Comparison of ENCODE assay signal across 12 cellular contexts in the genomic region with DNA sequence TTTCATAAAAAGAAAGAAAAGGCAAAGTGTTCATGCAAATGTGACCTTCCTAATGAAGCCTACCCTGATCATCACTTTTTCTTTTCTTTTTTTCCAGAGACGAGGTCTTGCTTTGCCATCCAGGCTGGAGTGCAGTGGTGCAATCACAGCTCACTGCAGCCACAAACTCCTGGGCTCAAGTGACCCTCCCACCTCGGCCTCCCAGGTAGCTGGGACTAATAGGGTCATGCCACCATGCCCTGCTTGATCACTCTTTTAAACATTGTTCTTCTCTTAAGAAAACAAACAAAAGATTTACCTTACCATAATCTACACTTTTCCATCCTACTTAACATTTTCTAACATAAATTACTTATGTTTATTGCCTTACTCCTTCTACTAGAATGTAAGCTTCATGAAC. TPM values are rescaled to one million over a fixed set of nuclear protein-coding genes. Genes with fewer than 3 reads are reported as not detected.
A peak's percentile ranks its signal among the peaks of the same experiment; 100 is the strongest.
DNase-seq lines count a peak whose midpoint lies in the region; ATAC-seq lines count a peak whose summit lies in the region.
"Had no signal": no experiment of that assay in that cellular context is flagged by ENCODE, and none has a peak within 500 bp of the region (broad histone marks: within the 10 kb centered on the region; RNA-seq: fewer than 3 reads in every experiment).

No MANE protein-coding gene starts in this region.

- no peak for DNase-seq in activated T-cell treated with anti-CD3 and anti-CD28 coated beads, Interleukin-2, amount 50 U/mL, for 72 hours
- DNase-seq in activated T-cell treated with anti-CD3 and anti-CD28 coated beads, Interleukin-2, amount 50 U/mL, for 24 hours = no peak
- DNase-seq in left lobe of liver (ENCODE audit: low spot score) (peak; percentile 54), naive B cell (no peak), NCI-H345 treated with DMSO at 0.1 percent for 48 hours (lab: John Stamatoyannopoulos, UW; ENCODE audit: unreplicated experiment) (no peak), NCI-H146 (lab: John Stamatoyannopoulos, UW) (no peak)
- DNase-seq in stimulated activated naive CD8-positive, alpha-beta T cell treated with anti-CD3 and anti-CD28 coated beads, Interleukin-15, Interleukin-2, amounts not matched to agents 100 U/mL and 50 U/mL, for 24 hours = no peak
- DNase-seq: AML-193; Caco-2; CD4-positive, alpha-beta T cell; H9 had no signal

- no peaks in the 10 kb centered on the region for H3K27me3 Mint-ChIP-seq in activated T-cell treated with anti-CD3 and anti-CD28 coated beads, Interleukin-2, amount 50 U/mL, for 72 hours (ENCODE audit: low read depth)
- no peaks in the 10 kb centered on the region for H3K27me3 Mint-ChIP-seq in activated T-cell treated with anti-CD3 and anti-CD28 coated beads, Interleukin-2, amount 50 U/mL, for 24 hours
- no peaks in the 10 kb centered on the region for H3K27me3 Mint-ChIP-seq in naive B cell
- H3K27me3 Mint-ChIP-seq: CD4-positive, alpha-beta T cell had no signal

- no peaks in the 10 kb centered on the region for H3K9me3 Mint-ChIP-seq in activated T-cell treated with anti-CD3 and anti-CD28 coated beads, Interleukin-2, amount 50 U/mL, for 72 hours
- H3K9me3 Mint-ChIP-seq in activated T-cell treated with anti-CD3 and anti-CD28 coated beads, Interleukin-2, amount 50 U/mL, for 24 hours = no peaks in the 10 kb centered on the region
- H3K9me3 Mint-ChIP-seq in naive B cell = no peaks in the 10 kb centered on the region
- H3K9me3 Mint-ChIP-seq: CD4-positive, alpha-beta T cell; H9 had no signal

- no peak overlapping the region for H3K4me3 Mint-ChIP-seq in activated T-cell treated with anti-CD3 and anti-CD28 coated beads, Interleukin-2, amount 50 U/mL, for 72 hours
- H3K4me3 Mint-ChIP-seq in activated T-cell treated with anti-CD3 and anti-CD28 coated beads, Interleukin-2, amount 50 U/mL, for 24 hours = no peak overlapping the region
- H3K4me3 Mint-ChIP-seq in naive B cell = peak overlapping the region in 3 of 8 donors; percentile 25 to 54 (median 53)
- H3K4me3 Mint-ChIP-seq: CD4-positive, alpha-beta T cell; H9 had no signal

- no peaks in the 10 kb centered on the region for H3K4me1 Mint-ChIP-seq in activated T-cell treated with anti-CD3 and anti-CD28 coated beads, Interleukin-2, amount 50 U/mL, for 72 hours (ENCODE audit: low read depth)
- no peaks in the 10 kb centered on the region for H3K4me1 Mint-ChIP-seq in activated T-cell treated with anti-CD3 and anti-CD28 coated beads, Interleukin-2, amount 50 U/mL, for 24 hours (ENCODE audit: low read depth)
- peaks cover 13 to 26% (median 15%) of the 10 kb centered on the region in 3 donors for H3K4me1 Mint-ChIP-seq in naive B cell
- H3K4me1 Mint-ChIP-seq: H9 had no signal

- no peak for ATAC-seq in activated T-cell treated with anti-CD3 and anti-CD28 coated beads, Interleukin-2, amount 50 U/mL, for 72 hours (replicated peaks in 1 of 2)
- ATAC-seq in left lobe of liver = peak; percentile 45
- no peak for ATAC-seq in naive B cell (ENCODE audit: low read depth in 2 of 2)
- ATAC-seq in stimulated activated naive CD8-positive, alpha-beta T cell treated with anti-CD3 and anti-CD28 coated beads, Interleukin-15, Interleukin-2, amounts not matched to agents 100 U/mL and 50 U/mL, for 24 hours = no peak
- ATAC-seq: A549 had no signal

- no peaks in the 10 kb centered on the region for H3K36me3 Mint-ChIP-seq in activated T-cell treated with anti-CD3 and anti-CD28 coated beads, Interleukin-2, amount 50 U/mL, for 72 hours (ENCODE audit: insufficient read depth in 2 of 2)
- H3K36me3 Mint-ChIP-seq in activated T-cell treated with anti-CD3 and anti-CD28 coated beads, Interleukin-2, amount 50 U/mL, for 24 hours (ENCODE audit: low read depth) = peaks cover 9% of the 10 kb centered on the region
- H3K36me3 Mint-ChIP-seq in naive B cell = no peaks in the 10 kb centered on the region

- H3K27ac Mint-ChIP-seq in activated T-cell treated with anti-CD3 and anti-CD28 coated beads, Interleukin-2, amount 50 U/mL, for 72 hours = peak overlapping the region; percentile 38
- H3K27ac Mint-ChIP-seq in activated T-cell treated with anti-CD3 and anti-CD28 coated beads, Interleukin-2, amount 50 U/mL, for 24 hours = no peak overlapping the region
- peak overlapping the region in 5 of 6 donors; percentile 15 to 78 (median 71) for H3K27ac Mint-ChIP-seq in naive B cell
- H3K27ac Mint-ChIP-seq: CD4-positive, alpha-beta T cell; H9 had no signal

RNA-seq across cellular contexts. Expression of gene GOLGA1, which starts 8.5 kb away (rescaled TPM):
- total RNA-seq in activated T-cell treated with anti-CD3 and anti-CD28 coated beads, Interleukin-2, amount 50 U/mL, for 72 hours = 10 to 100 TPM; 22.5 to 24.0 TPM
- total RNA-seq in left lobe of liver = 12.6 TPM
- 1 to 10 TPM; 4.0 to 9.5 (median 6.1) TPM for polyA plus RNA-seq in naive B cell (ENCODE audit: low read depth in 6 of 6)
